In genomic region chr6:15106958-15107643, GRCh38 we compare ENCODE assay signal across 1 cellular context.
TF ChIP-seq lines count a peak whose summit lies in the region.

No MANE protein-coding gene starts in this region.

TF ChIP-seq in K562, 482 proteins besides CTCF, POLR2A, EP300 and RAD21 (continued from another document and continues in another):
- no peak for TF ChIP-seq E2F4 (CRISPR knock-in tag; IDR thresholded peaks at IDR 0.05; ENCODE audit: low read depth)
- TF ChIP-seq ZBTB34 (CRISPR knock-in tag; IDR thresholded peaks at IDR 0.05), result no peak
- TF ChIP-seq E2F1 (CRISPR knock-in tag; IDR thresholded peaks at IDR 0.05), result peak; percentile 57; the same call in 1 of the 2 replicates
- no peak for TF ChIP-seq ZNF41 (CRISPR knock-in tag; conservative IDR thresholded peaks at IDR 0.05)
- no peak for TF ChIP-seq ZNF347 (CRISPR knock-in tag; IDR thresholded peaks at IDR 0.05; ENCODE audit: low read depth)
- no peak for TF ChIP-seq ZC3H11A (IDR thresholded peaks at IDR 0.05; ENCODE audit: low read depth, low read length)
- peak; percentile 69 for TF ChIP-seq STAT5A (IDR thresholded peaks at IDR 0.05; ENCODE audit: borderline replicate concordance, low read length)
- TF ChIP-seq ZNF134 (CRISPR knock-in tag; conservative IDR thresholded peaks at IDR 0.05), result 0 out of 2 replicates have a peak, but pooled peaks have one; percentile 45
- TF ChIP-seq ARNT (IDR thresholded peaks at IDR 0.05), result 0 out of 4 replicates have a peak, but pooled peaks have one; percentile 17 to 38
- no peak for TF ChIP-seq MED1 (CRISPR knock-in tag; IDR thresholded peaks at IDR 0.05; ENCODE audit: borderline replicate concordance)
- TF ChIP-seq SP2 (IDR thresholded peaks at IDR 0.05; ENCODE audit: extremely low read depth, low read depth, low read length, poor library complexity, severe bottlenecking), result no peak
- 0 out of 2 replicates have a peak, but pooled peaks have one; percentile 21 for TF ChIP-seq ZNF311 (CRISPR knock-in tag; IDR thresholded peaks at IDR 0.05)
- TF ChIP-seq GABPB2 (CRISPR knock-in tag; conservative IDR thresholded peaks at IDR 0.05), result no peak
- peak in 1 of 2 experiments; percentile 14; a peak in 1 of 4 replicates for TF ChIP-seq NRF1 (conservative IDR thresholded peaks at IDR 0.05 in 1 of 2, IDR thresholded peaks at IDR 0.05 in 1 of 2)
- TF ChIP-seq ZNF263 (CRISPR knock-in tag; IDR thresholded peaks at IDR 0.05; ENCODE audit: borderline replicate concordance), result 0 out of 2 replicates have a peak, but pooled peaks have one; percentile 15
- TF ChIP-seq IFI16 (CRISPR knock-in tag; IDR thresholded peaks at IDR 0.05), result no peak
- no peak for TF ChIP-seq CHAMP1 (IDR thresholded peaks at IDR 0.05)
- no peak for TF ChIP-seq ZNF512 (tag; IDR thresholded peaks at IDR 0.05)
- TF ChIP-seq ZNF696 (CRISPR knock-in tag; conservative IDR thresholded peaks at IDR 0.05), result no peak
- TF ChIP-seq THRA (IDR thresholded peaks at IDR 0.05), result no peak
- TF ChIP-seq CREBBP (IDR thresholded peaks at IDR 0.05; ENCODE audit: low read depth, low read length), result no peak
- peak; percentile 78 for TF ChIP-seq SMARCA4 (IDR thresholded peaks at IDR 0.05)
- TF ChIP-seq FOS (IDR thresholded peaks at IDR 0.05; ENCODE audit: extremely low read depth, insufficient read length), result no peak
- no peak for TF ChIP-seq ZNF436 (CRISPR knock-in tag; IDR thresholded peaks at IDR 0.05)
- TF ChIP-seq USF2 (CRISPR knock-in tag; IDR thresholded peaks at IDR 0.05), result peak; percentile 18; the same call in 1 of the 2 replicates
- TF ChIP-seq BCOR (IDR thresholded peaks at IDR 0.05), result no peak
- TF ChIP-seq TFE3 (CRISPR knock-in tag; IDR thresholded peaks at IDR 0.05), result no peak
- TF ChIP-seq ZKSCAN8 (CRISPR knock-in tag; IDR thresholded peaks at IDR 0.05), result peak; percentile 78
- TF ChIP-seq KAT8 (IDR thresholded peaks at IDR 0.05; ENCODE audit: low read depth), result no peak
- no peak for TF ChIP-seq ZNF121 (CRISPR knock-in tag; conservative IDR thresholded peaks at IDR 0.05)
- no peak for TF ChIP-seq SREBF1 (IDR thresholded peaks at IDR 0.05; ENCODE audit: borderline replicate concordance, low read depth, low read length)
- TF ChIP-seq MTA3 (IDR thresholded peaks at IDR 0.05; ENCODE audit: borderline replicate concordance), result peak; percentile 45; the same call in 1 of the 2 replicates
- 0 out of 2 replicates have a peak, but pooled peaks have one; percentile 56 for TF ChIP-seq ZNF589 (CRISPR knock-in tag; IDR thresholded peaks at IDR 0.05; ENCODE audit: low read depth)
- TF ChIP-seq NFATC3 (IDR thresholded peaks at IDR 0.05), result no peak
- TF ChIP-seq E2F5 (CRISPR knock-in tag; IDR thresholded peaks at IDR 0.05), result no peak
- TF ChIP-seq TFAM (CRISPR knock-in tag; conservative IDR thresholded peaks at IDR 0.05), result no peak
- TF ChIP-seq HBP1 (CRISPR knock-in tag; IDR thresholded peaks at IDR 0.05), result no peak
- no peak for TF ChIP-seq BRF2 (IDR thresholded peaks at IDR 0.05; ENCODE audit: borderline replicate concordance, insufficient read depth, insufficient read length)
- TF ChIP-seq ZNF717 (CRISPR knock-in tag; IDR thresholded peaks at IDR 0.05), result no peak
- TF ChIP-seq MTA2 (IDR thresholded peaks at IDR 0.05; ENCODE audit: low read depth), result peak; percentile 74
- no peak for TF ChIP-seq LARP7 (IDR thresholded peaks at IDR 0.05)
- 0 out of 2 replicates have a peak, but pooled peaks have one; percentile 70 for TF ChIP-seq MTA1 (IDR thresholded peaks at IDR 0.05; ENCODE audit: borderline replicate concordance)
- TF ChIP-seq RCOR1 (IDR thresholded peaks at IDR 0.05; ENCODE audit: borderline replicate concordance in 1 of 2, low read depth in 2 of 2, low read length in 2 of 2), result peak in 1 of 2 experiments; percentile 76; a peak in 2 of 4 replicates
- TF ChIP-seq SNIP1 (IDR thresholded peaks at IDR 0.05; ENCODE audit: low read depth), result no peak
- TF ChIP-seq HOXB6 (CRISPR knock-in tag; IDR thresholded peaks at IDR 0.05; ENCODE audit: borderline replicate concordance), result no peak
- no peak; the same call in 1 of the 2 replicates for TF ChIP-seq JUN (IDR thresholded peaks at IDR 0.05; ENCODE audit: borderline replicate concordance, low read depth, low read length)
- TF ChIP-seq JUN (CRISPR knock-in tag; IDR thresholded peaks at IDR 0.05; ENCODE audit: borderline replicate concordance), result no peak
- no peak for TF ChIP-seq RHOXF2B (CRISPR knock-in tag; conservative IDR thresholded peaks at IDR 0.05)
- peak; percentile 68; the same call in 1 of the 2 replicates for TF ChIP-seq FOXJ2 (tag; IDR thresholded peaks at IDR 0.05)
- no peak for TF ChIP-seq IRF1 (CRISPR knock-in tag; IDR thresholded peaks at IDR 0.05; ENCODE audit: borderline replicate concordance)
- TF ChIP-seq ZNF274 (IDR thresholded peaks at IDR 0.05; ENCODE audit: borderline replicate concordance, low read depth, low read length), result no peak; the same call in 1 of the 2 replicates
- peak; percentile 54 for TF ChIP-seq NFE2 (IDR thresholded peaks at IDR 0.05; ENCODE audit: low read depth)
